8 cellular contexts compared by ENCODE assay signal in the genomic region with DNA sequence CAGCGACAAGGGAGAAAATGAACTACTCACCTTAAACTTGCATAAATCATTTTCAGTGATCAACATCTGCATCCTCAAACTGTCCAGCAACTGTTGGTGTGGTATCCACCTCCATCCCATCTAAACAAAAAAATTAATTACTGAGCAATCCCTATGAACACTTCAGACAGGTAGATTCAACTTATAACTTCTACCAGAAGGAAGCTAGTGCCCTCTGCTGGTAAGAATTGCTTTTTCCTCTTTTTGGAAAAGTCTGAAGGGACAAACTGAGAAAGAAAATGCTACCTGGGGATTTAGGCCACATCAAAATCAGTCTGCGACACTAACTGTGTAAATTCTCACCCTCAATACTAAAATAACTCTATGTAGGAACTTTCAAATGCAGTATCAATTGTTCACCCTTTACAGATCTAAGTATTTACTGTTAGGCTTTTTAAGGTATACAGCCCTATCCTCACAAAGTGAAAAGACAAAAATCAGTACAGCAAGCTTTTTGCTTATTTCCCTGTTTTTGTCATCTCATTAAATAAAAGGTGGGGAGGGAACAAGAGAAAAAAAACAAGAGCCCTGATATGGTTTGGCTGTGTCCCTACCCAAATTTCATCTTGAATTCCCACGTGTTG. TPM values are rescaled to one million over a fixed set of nuclear protein-coding genes. Genes with fewer than 3 reads are reported as not detected.
A peak's percentile ranks its signal among the peaks of the same experiment; 100 is the strongest.
DNase-seq lines count a peak whose midpoint lies in the region; ATAC-seq, FAIRE-seq and TF ChIP-seq lines count a peak whose summit lies in the region.

No MANE protein-coding gene starts in this region.

- H3K27me3 ChIP-seq in AG04450 (ENCODE audit: control insufficient read depth, insufficient read depth, low read length): no peaks in the 10 kb centered on the region
- H3K27me3 ChIP-seq in K562 (ENCODE audit: control insufficient read depth in 2 of 2, insufficient read depth in 2 of 2, low read length in 2 of 2): no peaks in the 10 kb centered on the region

- no peaks in the 10 kb centered on the region for H4K20me1 ChIP-seq in K562 (replicated peaks; ENCODE audit: control insufficient read depth, insufficient read depth, low read length)

- H2AFZ ChIP-seq in K562 (ENCODE audit: low read depth, low read length): no peak overlapping the region

- H3K4me2 ChIP-seq in K562 (ENCODE audit: insufficient read depth, low read length): no peak overlapping the region

- TF ChIP-seq POLR2A in K562 (conservative IDR thresholded peaks at IDR 0.05): no peak

- CTCF ChIA-PET in AG04450 (lab: Charles Lee) (interaction anchor here (0.6 to 3.1 kb wide), 19 partner anchors 9 to 572 kb away, joined by 3 to 29 read pairs (median 6); a partner anchor contains a TSS), K562 (lab: Yijun Ruan, JAX; ENCODE audit: low intra/inter-chr PET ratio) (interaction anchor here (1.2 to 2.6 kb wide), 4 partner anchors 71 to 492 kb away, joined by 5 to 11 read pairs (median 6); a partner anchor contains a TSS)

- H3K9me3 ChIP-seq in AG04450 (ENCODE audit: control insufficient read depth, insufficient read depth, low read length) (no peaks in the 10 kb centered on the region), K562 (replicated peaks; ENCODE audit: control insufficient read depth, insufficient read depth, low read depth, low read length) (no peaks in the 10 kb centered on the region)

- no peak for TF ChIP-seq EP300 in K562 (IDR thresholded peaks at IDR 0.05; ENCODE audit: low read length)

- FAIRE-seq in K562 (lab: Jason Lieb, UNC): peak; percentile 81

- ATAC-seq in K562 (peak; percentile 77), HG02678 (IDR thresholded peaks at IDR 0.05; ENCODE audit: unreplicated experiment) (no peak), sciatic nerve (no peak), GM18858 (IDR thresholded peaks at IDR 0.05; ENCODE audit: unreplicated experiment) (no peak)

- H3K27ac ChIP-seq in AG04450 (ENCODE audit: low read depth, low read length) (no peak overlapping the region), K562 (ENCODE audit: extremely low read depth, low read depth, low read length) (no peak overlapping the region)

- 84% methylated on average over 3 of the region's 3 CpGs for WGBS in K562 (ENCODE audit: insufficient coverage, low coverage, missing lambda C conversion rate)

- in situ Hi-C loops in K562 (cut with MboI): no loop called here

- TF ChIP-seq RAD21 in K562 (CRISPR knock-in tag; conservative IDR thresholded peaks at IDR 0.05 in 1 of 2, IDR thresholded peaks at IDR 0.05 in 1 of 2): peak; percentile 71 to 75

- no peaks in the 10 kb centered on the region for H3K4me1 ChIP-seq in K562 (replicated peaks in 1 of 2; ENCODE audit: control insufficient read depth in 2 of 2, insufficient read depth in 2 of 2, low read length in 2 of 2)

- peak; percentile 81 for TF ChIP-seq CTCF in AG04450 (IDR thresholded peaks at IDR 0.05; ENCODE audit: low read depth, low read length)
- TF ChIP-seq CTCF in GM10266 (IDR thresholded peaks at IDR 0.05; ENCODE audit: control insufficient read depth, insufficient read depth, low read depth, missing control alignments): peak; percentile 61
- peak; percentile 35 to 78 (median 64); a peak in 5 of 6 replicates for TF ChIP-seq CTCF in K562 (IDR thresholded peaks at IDR 0.05 in 2 of 3, conservative IDR thresholded peaks at IDR 0.05 in 1 of 3; ENCODE audit: insufficient read depth in 2 of 3, low read depth in 1 of 3, low read length in 3 of 3)

- no TSS peak for BruUV-seq in K562 (replicated peaks; lab: Mats Ljungman, UMichigan)

- H3K79me2 ChIP-seq in K562 (ENCODE audit: control insufficient read depth, insufficient read depth, low read length): no peaks in the 10 kb centered on the region

- H3K9me1 ChIP-seq in K562 (ENCODE audit: control insufficient read depth, insufficient read depth, low read length): no peaks in the 10 kb centered on the region

- H3K9ac ChIP-seq in K562 (ENCODE audit: insufficient read depth in 1 of 2, low read depth in 2 of 2, low read length in 2 of 2): no peak overlapping the region

- intact Hi-C loops in K562 (cut with micrococcal nuclease): no loop called here
- intact Hi-C loops in sciatic nerve (cut with DNase I): no loop called here

- DNase-seq in AG04450 (ENCODE audit: low read depth, low spot score): no peak
- no peak for DNase-seq in GM10266 (ENCODE audit: extremely low spot score)
- DNase-seq in NCI-H2171 (lab: John Stamatoyannopoulos, UW): peak; percentile 50
- DNase-seq in K562 (ENCODE audit: extremely low read depth in 1 of 4, low spot score in 3 of 4): peak in 1 of 4 experiments; percentile 64
- DNase-seq in left kidney (ENCODE audit: low read depth, low spot score): peak; percentile 69
- DNase-seq in sciatic nerve (ENCODE audit: low spot score): no peak

- POLR2A ChIA-PET in AG04450 (lab: Yijun Ruan, JAX): no interaction called here
- POLR2A ChIA-PET in K562 (lab: Yijun Ruan, JAX): interaction anchor here (0.7 to 1.2 kb wide), 5 partner anchors 9 to 26 kb away, joined by 3 to 5 read pairs (median 3); no protein-coding TSS in a partner anchor

- H3K36me3 ChIP-seq in K562 (ENCODE audit: control insufficient read depth, insufficient read depth, low read length): peaks cover 90% of the 10 kb centered on the region

- H3K4me3 ChIP-seq in AG04450 (ENCODE audit: low read depth, low read length) (no peak overlapping the region), K562 (no peak overlapping the region)

TF ChIP-seq in K562, 482 proteins besides CTCF, POLR2A, EP300 and RAD21 (continues in another document):
- TF ChIP-seq, protein P1, sequence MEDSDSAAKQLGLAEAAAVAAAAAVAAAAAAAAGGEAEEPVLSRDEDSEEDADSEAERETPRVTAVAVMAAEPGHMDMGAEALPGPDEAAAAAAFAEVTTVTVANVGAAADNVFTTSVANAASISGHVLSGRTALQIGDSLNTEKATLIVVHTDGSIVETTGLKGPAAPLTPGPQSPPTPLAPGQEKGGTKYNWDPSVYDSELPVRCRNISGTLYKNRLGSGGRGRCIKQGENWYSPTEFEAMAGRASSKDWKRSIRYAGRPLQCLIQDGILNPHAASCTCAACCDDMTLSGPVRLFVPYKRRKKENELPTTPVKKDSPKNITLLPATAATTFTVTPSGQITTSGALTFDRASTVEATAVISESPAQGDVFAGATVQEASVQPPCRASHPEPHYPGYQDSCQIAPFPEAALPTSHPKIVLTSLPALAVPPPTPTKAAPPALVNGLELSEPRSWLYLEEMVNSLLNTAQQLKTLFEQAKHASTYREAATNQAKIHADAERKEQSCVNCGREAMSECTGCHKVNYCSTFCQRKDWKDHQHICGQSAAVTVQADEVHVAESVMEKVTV (CRISPR knock-in tag; IDR thresholded peaks at IDR 0.05): peak; percentile 67
- TF ChIP-seq, protein P2, sequence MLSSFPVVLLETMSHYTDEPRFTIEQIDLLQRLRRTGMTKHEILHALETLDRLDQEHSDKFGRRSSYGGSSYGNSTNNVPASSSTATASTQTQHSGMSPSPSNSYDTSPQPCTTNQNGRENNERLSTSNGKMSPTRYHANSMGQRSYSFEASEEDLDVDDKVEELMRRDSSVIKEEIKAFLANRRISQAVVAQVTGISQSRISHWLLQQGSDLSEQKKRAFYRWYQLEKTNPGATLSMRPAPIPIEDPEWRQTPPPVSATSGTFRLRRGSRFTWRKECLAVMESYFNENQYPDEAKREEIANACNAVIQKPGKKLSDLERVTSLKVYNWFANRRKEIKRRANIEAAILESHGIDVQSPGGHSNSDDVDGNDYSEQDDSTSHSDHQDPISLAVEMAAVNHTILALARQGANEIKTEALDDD (IDR thresholded peaks at IDR 0.05): no peak

RNA-seq across cellular contexts. Expression of a gene that starts 17.9 kb away (rescaled TPM):
- polyA plus RNA-seq in AG04450 (2011; rRNA removed) (158 and 186 TPM in 2 replicates), K562 (2011; rRNA removed) (334 and 472 TPM in 2 replicates), K562 (2014; fragmentation: Illumina TruSeq; extraction: Trizol) (420 and 442 TPM in 2 replicates), K562 (2014; fragmentation: Nextera tagmentation; extraction: Ambion mirVana) (100 to 1,000 TPM; 146 to 164 TPM), K562 (2014; rRNA removed) (397 and 427 TPM in 2 replicates)
- 82.5 and 119 TPM in 2 replicates for polyA minus RNA-seq in AG04450 (2011; rRNA and poly(A)+ RNA removed)
- 163 and 326 TPM in 2 replicates for total RNA-seq in K562 (2011; cell fraction: chromatin; rRNA removed; ENCODE audit: low replicate concordance)
- total RNA-seq in K562 (2011; cell fraction: nucleolus; rRNA removed): 82.2 and 103 TPM in 2 replicates
- total RNA-seq in K562 (2011; cell fraction: nucleoplasm; rRNA removed): 168 and 230 TPM in 2 replicates
- total RNA-seq in K562 (2014; rRNA removed) (307 and 311 TPM in 2 replicates), K562 (2014; rRNA removed; fragmentation: Illumina TruSeq; extraction: Trizol) (389 and 460 TPM in 2 replicates), K562 (2015; rRNA removed; fragmentation: Illumina TruSeq; extraction: Trizol) (326 and 345 TPM in 2 replicates), K562 (2021) (225 and 234 TPM in 2 replicates), sciatic nerve (111 TPM)
- 164 and 253 TPM in 2 replicates for polyA plus RNA-seq in K562 (2011; cell fraction: cytosol; rRNA removed)
- polyA plus RNA-seq in K562 (2011; cell fraction: nucleus; rRNA removed): 104 and 127 TPM in 2 replicates
- 249 and 267 TPM in 2 replicates for polyA plus RNA-seq in K562 (2012)
- polyA minus RNA-seq in K562 (2011; rRNA and poly(A)+ RNA removed): 511 and 540 TPM in 2 replicates
- polyA minus RNA-seq in K562 (2011; cell fraction: cytosol; rRNA and poly(A)+ RNA removed): 125 and 149 TPM in 2 replicates
- 58.6 and 91.7 TPM in 2 replicates for polyA minus RNA-seq in K562 (2011; cell fraction: nucleus; rRNA and poly(A)+ RNA removed)

RNA-seq across cellular contexts. Expression of a gene that starts 29.9 kb away (rescaled TPM):
- polyA plus RNA-seq in AG04450 (2011; rRNA removed): 1.6 and 2.0 TPM in 2 replicates
- polyA minus RNA-seq in AG04450 (2011; rRNA and poly(A)+ RNA removed): 1.0 and 1.9 TPM in 2 replicates
- 1.1 and 2.0 TPM in 2 replicates for total RNA-seq in K562 (2011; cell fraction: chromatin; rRNA removed; ENCODE audit: low replicate concordance)
- 2.0 and 2.1 TPM in 2 replicates for total RNA-seq in K562 (2011; cell fraction: nucleolus; rRNA removed)
- total RNA-seq in K562 (2011; cell fraction: nucleoplasm; rRNA removed): 1.1 and 1.5 TPM in 2 replicates
- total RNA-seq in K562 (2014; rRNA removed): 0.36 and 0.45 TPM in 2 replicates
- 0.11 and 0.16 TPM in 2 replicates for total RNA-seq in K562 (2014; rRNA removed; fragmentation: Illumina TruSeq; extraction: Trizol)
- 0.25 and 0.34 TPM in 2 replicates for total RNA-seq in K562 (2015; rRNA removed; fragmentation: Illumina TruSeq; extraction: Trizol)
- 0.35 and 0.58 TPM in 2 replicates for total RNA-seq in K562 (2021)
- polyA plus RNA-seq in K562 (2011; rRNA removed): 0.39 and 0.54 TPM in 2 replicates
- polyA plus RNA-seq in K562 (2011; cell fraction: cytosol; rRNA removed): 0.47 and 1.1 TPM in 2 replicates
- 3.5 and 6.4 TPM in 2 replicates for polyA plus RNA-seq in K562 (2011; cell fraction: nucleus; rRNA removed)
- 0.83 and 1.5 TPM in 2 replicates for polyA plus RNA-seq in K562 (2012)
- 0.09 and 0.18 TPM in 2 replicates for polyA plus RNA-seq in K562 (2014; fragmentation: Illumina TruSeq; extraction: Trizol)
- 1 to 10 TPM in 1 of 2 experiments, under 1 TPM in 1; 0.42 to 1.0 TPM for polyA plus RNA-seq in K562 (2014; fragmentation: Nextera tagmentation; extraction: Ambion mirVana)
- 0.37 and 0.51 TPM in 2 replicates for polyA plus RNA-seq in K562 (2014; rRNA removed)
- 0.18 and 0.39 TPM in 2 replicates for polyA minus RNA-seq in K562 (2011; rRNA and poly(A)+ RNA removed)
- polyA minus RNA-seq in K562 (2011; cell fraction: cytosol; rRNA and poly(A)+ RNA removed): 0.82 TPM in 1 of 2 replicates, not detected in the other
- 0.67 and 1.00 TPM in 2 replicates for polyA minus RNA-seq in K562 (2011; cell fraction: nucleus; rRNA and poly(A)+ RNA removed)
- 1.4 TPM for total RNA-seq in sciatic nerve

Comparison
In these comparisons a context has a peak if more than half of its experiments do, and no peak if none do; other contexts are left out.
1. DNase-seq: peak in NCI-H2171 (single experiment) and left kidney (single experiment); none in AG04450 (single experiment), GM10266 (single experiment) and sciatic nerve (single experiment).
2. Peak in every context shown above with its lines, with median percentiles within 50 percentile points of each other: CTCF ChIP-seq.